ENCODE assay signal across 8 cellular contexts in the genomic region with DNA sequence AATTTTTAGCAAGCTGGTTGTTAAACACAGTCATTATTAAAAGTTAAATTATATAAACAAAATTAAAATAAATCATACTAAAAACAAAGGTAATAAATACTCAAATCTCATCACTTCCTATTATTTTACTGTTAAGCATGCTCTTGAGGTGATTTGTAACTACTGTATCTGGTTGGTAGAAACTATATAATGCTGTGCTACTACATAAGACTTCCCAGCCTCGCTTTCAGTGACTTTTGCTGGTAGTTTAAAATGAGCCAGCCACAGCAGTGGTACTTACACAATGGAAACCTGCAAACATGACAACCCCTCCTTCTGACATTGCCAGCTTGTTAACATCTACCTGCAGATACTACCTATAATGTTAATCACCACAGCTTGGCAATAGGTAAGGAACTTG.
DNase-seq lines count a peak whose midpoint lies in the region; ATAC-seq and TF ChIP-seq lines count a peak whose summit lies in the region.

No MANE protein-coding gene starts in this region.

- ATAC-seq in HG02678 (IDR thresholded peaks at IDR 0.05; ENCODE audit: unreplicated experiment): peak; percentile 46
- peak; percentile 4 for ATAC-seq in stimulated activated effector memory CD8-positive, alpha-beta T cell treated with anti-CD3 and anti-CD28 coated beads, Interleukin-12 subunit alpha, Interleukin-12 subunit beta, amount 100 ng/mL, for 72 hours

- no peaks in the 10 kb centered on the region for H4K20me1 ChIP-seq in MM.1S (ENCODE audit: insufficient read depth, low read length)

- H2AFZ ChIP-seq in MM.1S (ENCODE audit: low read length): no peak overlapping the region

- no peaks in the 10 kb centered on the region for H3K9me3 Mint-ChIP-seq in activated CD4-positive, alpha-beta T cell treated with anti-CD3 and anti-CD28 coated beads, Interleukin-2, amount 10 ng/mL, durations not matched to agents 24 days and 14 days
- no peaks in the 10 kb centered on the region for H3K9me3 Mint-ChIP-seq in stimulated activated effector memory CD8-positive, alpha-beta T cell treated with anti-CD3 and anti-CD28 coated beads, Interleukin-12 subunit alpha, Interleukin-12 subunit beta, amount 100 ng/mL, for 72 hours
- H3K9me3 Mint-ChIP-seq in MCF 10A (ENCODE audit: unreplicated experiment): no peaks in the 10 kb centered on the region

- H3F3A ChIP-seq in MM.1S (ENCODE audit: insufficient read depth, low read length): peaks cover 22% of the 10 kb centered on the region

- BruUV-seq in MCF 10A (replicated peaks; lab: Mats Ljungman, UMichigan): no TSS peak

- no peaks in the 10 kb centered on the region for H3K27me3 ChIP-seq in MM.1S (replicated peaks; ENCODE audit: insufficient read depth, low read length)

- H3K9ac ChIP-seq in MM.1S (ENCODE audit: low read length): no peak overlapping the region

- POLR2A ChIA-PET in MCF 10A (lab: Yijun Ruan, JAX): interaction anchor here (0.9 to 1.5 kb wide), 2 partner anchors 14 to 37 kb away, joined by 3 to 4 read pairs; no protein-coding TSS in a partner anchor

- H3K36me3 Mint-ChIP-seq in activated CD4-positive, alpha-beta T cell treated with anti-CD3 and anti-CD28 coated beads, Interleukin-2, amount 10 ng/mL, durations not matched to agents 24 days and 14 days (ENCODE audit: low read depth): peaks cover 10% of the 10 kb centered on the region
- H3K36me3 Mint-ChIP-seq in stimulated activated effector memory CD8-positive, alpha-beta T cell treated with anti-CD3 and anti-CD28 coated beads, Interleukin-12 subunit alpha, Interleukin-12 subunit beta, amount 100 ng/mL, for 72 hours: no peaks in the 10 kb centered on the region
- peaks cover 6% of the 10 kb centered on the region for H3K36me3 Mint-ChIP-seq in MCF 10A (ENCODE audit: insufficient read depth, unreplicated experiment)

- CTCF ChIA-PET in MCF 10A (lab: Yijun Ruan, JAX): interaction anchor here (1.4 to 2.0 kb wide), 2 partner anchors 10 to 63 kb away, joined by 4 to 7 read pairs; no protein-coding TSS in a partner anchor

- peak overlapping the region; percentile 90; the same call in 1 of the 2 replicates for H3K27ac ChIP-seq in MM.1S (ENCODE audit: low read length)

- peak overlapping the region; percentile 94 for H3K4me2 ChIP-seq in MM.1S (ENCODE audit: low read depth, low read length)

- no peak for TF ChIP-seq CTCF in MM.1S (IDR thresholded peaks at IDR 0.05; ENCODE audit: low read length)
- no peak for TF ChIP-seq CTCF in MCF 10A (IDR thresholded peaks at IDR 0.05; ENCODE audit: unreplicated experiment)

- DNase-seq in activated CD4-positive, alpha-beta T cell treated with anti-CD3 and anti-CD28 coated beads, Interleukin-2, amount 10 ng/mL, durations not matched to agents 24 days and 14 days: no peak
- DNase-seq in activated CD4-positive, alpha-beta T cell treated with anti-CD3 and anti-CD28 coated beads for 4 hours: no peak
- DNase-seq in MM.1S (peak; percentile 52), NCI-H510A treated with DMSO at 0.1 percent for 48 hours (lab: John Stamatoyannopoulos, UW) (no peak), MCF 10A (ENCODE audit: unreplicated experiment) (no peak)
- no peak for DNase-seq in stimulated activated effector memory CD8-positive, alpha-beta T cell treated with anti-CD3 and anti-CD28 coated beads, Interleukin-12 subunit alpha, Interleukin-12 subunit beta, amount 100 ng/mL, for 72 hours (ENCODE audit: low spot score in 2 of 2)
- DNase-seq in activated CD4-positive, alpha-beta T cell treated with anti-CD3 and anti-CD28 coated beads, Interleukin-2, amount 50 U/mL, for 1 hour: no peak

- H3K79me2 ChIP-seq in MM.1S (ENCODE audit: low read length): 0 out of 2 replicates have a peak, but pooled peaks cover 3% of the 10 kb centered on the region

- H3K9me2 ChIP-seq in MM.1S (replicated peaks; ENCODE audit: insufficient read depth, low read length): no peaks in the 10 kb centered on the region

- peaks cover 28% of the 10 kb centered on the region for H3K4me1 ChIP-seq in MM.1S (ENCODE audit: low read length)

- intact Hi-C loops in activated CD4-positive, alpha-beta T cell treated with anti-CD3 and anti-CD28 coated beads, Interleukin-2, amount 10 ng/mL, durations not matched to agents 24 days and 14 days (cut with micrococcal nuclease): loop anchor here (1.0 to 5.0 kb wide), 10 partner anchors 13 to 1250 kb away; no protein-coding TSS in a partner anchor
- intact Hi-C loops in MCF 10A (cut with micrococcal nuclease): no loop called here

- H3K27ac Mint-ChIP-seq in activated CD4-positive, alpha-beta T cell treated with anti-CD3 and anti-CD28 coated beads, Interleukin-2, amount 10 ng/mL, durations not matched to agents 24 days and 14 days: peak overlapping the region; percentile 50
- H3K27ac Mint-ChIP-seq in stimulated activated effector memory CD8-positive, alpha-beta T cell treated with anti-CD3 and anti-CD28 coated beads, Interleukin-12 subunit alpha, Interleukin-12 subunit beta, amount 100 ng/mL, for 72 hours: peak overlapping the region; percentile 91
- H3K27ac Mint-ChIP-seq in MCF 10A (ENCODE audit: low read depth, unreplicated experiment): no peak overlapping the region

- H3K27me3 Mint-ChIP-seq in activated CD4-positive, alpha-beta T cell treated with anti-CD3 and anti-CD28 coated beads, Interleukin-2, amount 10 ng/mL, durations not matched to agents 24 days and 14 days: no peaks in the 10 kb centered on the region
- no peaks in the 10 kb centered on the region for H3K27me3 Mint-ChIP-seq in MCF 10A (ENCODE audit: insufficient read depth, unreplicated experiment)

- no peaks in the 10 kb centered on the region for H3K9me3 ChIP-seq in MM.1S (replicated peaks; ENCODE audit: insufficient read depth, low read length)

- H3K4me1 Mint-ChIP-seq in activated CD4-positive, alpha-beta T cell treated with anti-CD3 and anti-CD28 coated beads, Interleukin-2, amount 10 ng/mL, durations not matched to agents 24 days and 14 days: peaks cover 24% of the 10 kb centered on the region
- H3K4me1 Mint-ChIP-seq in stimulated activated effector memory CD8-positive, alpha-beta T cell treated with anti-CD3 and anti-CD28 coated beads, Interleukin-12 subunit alpha, Interleukin-12 subunit beta, amount 100 ng/mL, for 72 hours: peaks cover 44% of the 10 kb centered on the region
- H3K4me1 Mint-ChIP-seq in MCF 10A (ENCODE audit: insufficient read depth, unreplicated experiment): peaks cover 10% of the 10 kb centered on the region

- H3K36me3 ChIP-seq in MM.1S (replicated peaks; ENCODE audit: insufficient read depth, low read length): no peaks in the 10 kb centered on the region

- no peak overlapping the region for H3K4me3 ChIP-seq in MM.1S (ENCODE audit: low read length)

- no peak overlapping the region for H3K4me3 Mint-ChIP-seq in activated CD4-positive, alpha-beta T cell treated with anti-CD3 and anti-CD28 coated beads, Interleukin-2, amount 10 ng/mL, durations not matched to agents 24 days and 14 days
- peak overlapping the region; percentile 52 for H3K4me3 Mint-ChIP-seq in stimulated activated effector memory CD8-positive, alpha-beta T cell treated with anti-CD3 and anti-CD28 coated beads, Interleukin-12 subunit alpha, Interleukin-12 subunit beta, amount 100 ng/mL, for 72 hours
- no peak overlapping the region for H3K4me3 Mint-ChIP-seq in MCF 10A (ENCODE audit: unreplicated experiment)
